Comparison of ENCODE assay signal across 1 cellular context in the genomic region with DNA sequence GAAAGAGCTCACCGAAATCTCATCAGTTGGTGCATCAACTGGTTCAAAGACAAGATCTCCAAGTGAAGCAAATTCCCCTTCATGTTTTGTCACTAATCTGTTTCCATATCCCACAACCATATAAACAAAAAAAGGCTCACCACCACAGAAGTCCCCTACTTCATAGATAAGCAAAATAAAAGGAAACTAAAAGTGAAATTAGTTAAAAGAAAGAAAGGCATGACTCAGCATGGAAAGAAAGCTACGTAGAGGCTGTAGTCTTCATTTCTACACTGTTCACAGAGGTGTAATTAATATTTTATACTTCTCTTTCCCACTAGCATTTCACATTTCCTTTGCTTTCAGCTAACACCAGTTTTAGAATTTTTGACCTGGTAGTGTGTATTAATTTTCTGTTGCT.
TF ChIP-seq lines count a peak whose summit lies in the region.

No MANE protein-coding gene starts in this region.

TF ChIP-seq in GM12878, 131 proteins besides CTCF, POLR2A, EP300 and RAD21 (continued from another document):
- TF ChIP-seq, protein P1, sequence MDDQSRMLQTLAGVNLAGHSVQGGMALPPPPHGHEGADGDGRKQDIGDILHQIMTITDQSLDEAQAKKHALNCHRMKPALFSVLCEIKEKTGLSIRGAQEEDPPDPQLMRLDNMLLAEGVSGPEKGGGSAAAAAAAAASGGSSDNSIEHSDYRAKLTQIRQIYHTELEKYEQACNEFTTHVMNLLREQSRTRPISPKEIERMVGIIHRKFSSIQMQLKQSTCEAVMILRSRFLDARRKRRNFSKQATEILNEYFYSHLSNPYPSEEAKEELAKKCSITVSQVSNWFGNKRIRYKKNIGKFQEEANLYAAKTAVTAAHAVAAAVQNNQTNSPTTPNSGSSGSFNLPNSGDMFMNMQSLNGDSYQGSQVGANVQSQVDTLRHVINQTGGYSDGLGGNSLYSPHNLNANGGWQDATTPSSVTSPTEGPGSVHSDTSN (IDR thresholded peaks at IDR 0.05; ENCODE audit: insufficient replicate concordance, low read depth, low read length), result no peak
TF ChIP-seq in GM12878: peak in this region for 0.
